In genomic region chr9:90659626-90660364, GRCh38 we compare ENCODE assay signal across 15 cellular contexts. TPM values are rescaled to one million over a fixed set of nuclear protein-coding genes. Genes with fewer than 3 reads are reported as not detected.
DNase-seq lines count a peak whose midpoint lies in the region; ATAC-seq and TF ChIP-seq lines count a peak whose summit lies in the region.
"Had no signal": no experiment of that assay in that cellular context is flagged by ENCODE, and none has a peak within 500 bp of the region (broad histone marks: within the 10 kb centered on the region; RNA-seq: fewer than 3 reads in every experiment).

No MANE protein-coding gene starts in this region.

- H3F3A ChIP-seq in SK-N-SH (replicated peaks; ENCODE audit: insufficient read depth): no peaks in the 10 kb centered on the region

- intact Hi-C loops in CD8-positive, alpha-beta T cell (cut with DNase I, micrococcal nuclease): no loop called here

- CTCF ChIA-PET in HEK293 (lab: Yijun Ruan, JAX): interaction anchor here (0.7 to 1.4 kb wide), 3 partner anchors 10 to 536 kb away, joined by 3 to 5 read pairs (median 3); no protein-coding TSS in a partner anchor
- CTCF ChIA-PET in SK-N-SH (lab: Yijun Ruan, JAX): interaction anchor here (0.8 to 1.0 kb wide), 2 partner anchors 17 to 517 kb away, joined by 3 read pairs; partner anchors contain the start of gene DIRAS2
- CTCF ChIA-PET in CD8-positive, alpha-beta T cell (lab: Charles Lee): no interaction called here

- no peak overlapping the region for H2AFZ ChIP-seq in SK-N-SH (ENCODE audit: low read depth)

- TF ChIP-seq RAD21 in SK-N-SH (IDR thresholded peaks at IDR 0.05; ENCODE audit: low read length): no peak

- TF ChIP-seq EP300 in SK-N-SH (IDR thresholded peaks at IDR 0.05; ENCODE audit: borderline replicate concordance in 1 of 2, low read depth in 1 of 2, low read length in 1 of 2): no peak

- no peak overlapping the region for H3K4me3 ChIP-seq in HEK293 (ENCODE audit: low read depth, low read length)
- no peak overlapping the region for H3K4me3 ChIP-seq in SK-N-SH (ENCODE audit: low read depth in 2 of 2, low read length in 1 of 2)
- no peak overlapping the region for H3K4me3 ChIP-seq in fibroblast of the aortic adventitia (ENCODE audit: low read depth, low read length)
- H3K4me3 ChIP-seq in CD8-positive, alpha-beta T cell (ENCODE audit: low read depth, low read length): no peak overlapping the region
- H3K4me3 ChIP-seq: gastrocnemius medialis had no signal

- ATAC-seq in GM18867 (IDR thresholded peaks at IDR 0.05; ENCODE audit: unreplicated experiment): no peak
- no peak for ATAC-seq in GM19463 (IDR thresholded peaks at IDR 0.05; ENCODE audit: unreplicated experiment)
- no peak for ATAC-seq in CD8-positive, alpha-beta T cell
- ATAC-seq: activated naive CD4-positive, alpha-beta T cell treated with anti-CD3 and anti-CD28 coated beads, Interleukin-2, amount 50 U/mL, for 72 hours; gastrocnemius medialis had no signal

- H3K36me3 ChIP-seq in HEK293 (ENCODE audit: control insufficient read depth in 2 of 2, insufficient read depth in 1 of 2, low read length in 2 of 2) (no peaks in the 10 kb centered on the region), SK-N-SH (replicated peaks in 1 of 2; ENCODE audit: control insufficient read depth in 1 of 2, insufficient read depth in 2 of 2, low read length in 1 of 2) (no peaks in the 10 kb centered on the region)
- H3K36me3 ChIP-seq in CD8-positive, alpha-beta T cell (ENCODE audit: insufficient read depth, low read length): no peaks in the 10 kb centered on the region
- H3K36me3 ChIP-seq: gastrocnemius medialis had no signal

- no peaks in the 10 kb centered on the region for H3K4me1 Mint-ChIP-seq in CD8-positive, alpha-beta T cell (ENCODE audit: low read depth)

- no peaks in the 10 kb centered on the region for H3K36me3 Mint-ChIP-seq in CD8-positive, alpha-beta T cell
- H3K36me3 Mint-ChIP-seq: activated naive CD4-positive, alpha-beta T cell treated with anti-CD3 and anti-CD28 coated beads, Interleukin-2, amount 50 U/mL, for 72 hours had no signal

- H3K27me3 ChIP-seq in SK-N-SH (ENCODE audit: insufficient read depth): no peaks in the 10 kb centered on the region
- H3K27me3 ChIP-seq in CD8-positive, alpha-beta T cell (ENCODE audit: insufficient read depth, low read length): no peaks in the 10 kb centered on the region

- no peaks in the 10 kb centered on the region for H3K79me2 ChIP-seq in SK-N-SH (ENCODE audit: insufficient read depth)

- H3K9me3 Mint-ChIP-seq in CD8-positive, alpha-beta T cell: peaks cover 2% of the 10 kb centered on the region

- TF ChIP-seq CTCF in HEK293 (tag by site-specific recombination; IDR thresholded peaks at IDR 0.05) (no peak), SK-N-SH (IDR thresholded peaks at IDR 0.05) (no peak), fibroblast of the aortic adventitia (IDR thresholded peaks at IDR 0.05; ENCODE audit: insufficient read depth, low read length) (no peak)
- TF ChIP-seq CTCF in CD8-positive, alpha-beta T cell (IDR thresholded peaks at IDR 0.05): no peak

- H3K4me1 ChIP-seq in HEK293 (ENCODE audit: control insufficient read depth, insufficient read depth, low read length) (no peaks in the 10 kb centered on the region), SK-N-SH (ENCODE audit: control insufficient read depth in 1 of 2, insufficient read depth in 2 of 2, low read depth in 1 of 2, low read length in 1 of 2) (no peaks in the 10 kb centered on the region)
- H3K4me1 ChIP-seq in CD8-positive, alpha-beta T cell (ENCODE audit: insufficient read depth, low read length): no peaks in the 10 kb centered on the region
- H3K4me1 ChIP-seq: gastrocnemius medialis had no signal

- POLR2A ChIA-PET in HEK293 (lab: Yijun Ruan, JAX): no interaction called here
- POLR2A ChIA-PET in SK-N-SH (lab: Yijun Ruan, JAX): no interaction called here
- POLR2A ChIA-PET in CD8-positive, alpha-beta T cell (lab: Charles Lee): no interaction called here

- no peak overlapping the region for H3K4me2 ChIP-seq in SK-N-SH

- no peak overlapping the region for H3K4me3 Mint-ChIP-seq in CD8-positive, alpha-beta T cell

- H3K9me2 ChIP-seq in SK-N-SH: no peaks in the 10 kb centered on the region

- H4K20me1 ChIP-seq in SK-N-SH (ENCODE audit: insufficient read depth): no peaks in the 10 kb centered on the region

- WGBS in SK-N-SH (ENCODE audit: low lambda C conversion rate): 15% methylated on average over 3 of the region's 3 CpGs

- DNase-seq in A172 (ENCODE audit: low spot score) (peak; percentile 76), SK-N-SH (no peak), fibroblast of the aortic adventitia (ENCODE audit: low read depth) (peak; percentile 13), NCI-H1105 (lab: John Stamatoyannopoulos, UW) (no peak)
- DNase-seq in CD8-positive, alpha-beta T cell: no peak
- DNase-seq: gastrocnemius medialis, Karpas-422, NCI-H2081 treated with DMSO at 0.1 percent for 48 hours, NCI-H774 had no signal

- no peak overlapping the region for H3K9ac ChIP-seq in SK-N-SH

- H3K9me3 ChIP-seq in HEK293 (ENCODE audit: control insufficient read depth, insufficient read depth, low read depth, low read length) (no peaks in the 10 kb centered on the region), SK-N-SH (no peaks in the 10 kb centered on the region)
- H3K9me3 ChIP-seq in CD8-positive, alpha-beta T cell (ENCODE audit: low read length): no peaks in the 10 kb centered on the region
- H3K9me3 ChIP-seq: gastrocnemius medialis had no signal

- peaks cover 12% of the 10 kb centered on the region for H3K27me3 Mint-ChIP-seq in CD8-positive, alpha-beta T cell (ENCODE audit: low read depth)

- no peak overlapping the region for H3K27ac Mint-ChIP-seq in CD8-positive, alpha-beta T cell
- H3K27ac Mint-ChIP-seq: activated naive CD4-positive, alpha-beta T cell treated with anti-CD3 and anti-CD28 coated beads, Interleukin-2, amount 50 U/mL, for 72 hours had no signal

- H3K27ac ChIP-seq in HEK293 (ENCODE audit: extremely low read depth, low read depth, low read length) (no peak overlapping the region), SK-N-SH (ENCODE audit: low read depth in 2 of 2, low read length in 1 of 2) (peak overlapping the region in 1 of 2 experiments; percentile 40; a peak in 1 of 4 replicates)
- H3K27ac ChIP-seq in CD8-positive, alpha-beta T cell (ENCODE audit: low read depth, low read length): no peak overlapping the region
- H3K27ac ChIP-seq: gastrocnemius medialis had no signal

TF ChIP-seq in HEK293, 187 proteins besides CTCF, POLR2A, EP300 and RAD21:
- TF ChIP-seq ZNF423 (tag by site-specific recombination; IDR thresholded peaks at IDR 0.05) (no peak), HOXD13 (CRISPR knock-in tag; IDR thresholded peaks at IDR 0.05; ENCODE audit: borderline replicate concordance) (no peak), ZNF211 (tag by site-specific recombination; IDR thresholded peaks at IDR 0.05; ENCODE audit: low read depth) (no peak), HIC1 (tag by site-specific recombination; IDR thresholded peaks at IDR 0.05) (0 out of 2 replicates have a peak, but pooled peaks have one; percentile 47)

TF ChIP-seq in SK-N-SH, 30 proteins besides CTCF, POLR2A, EP300 and RAD21:
- TF ChIP-seq FOXM1 (IDR thresholded peaks at IDR 0.05; ENCODE audit: low read depth) (no peak), POLR2AphosphoS5 (IDR thresholded peaks at IDR 0.05; ENCODE audit: low read depth, low read length) (no peak), YY1 (IDR thresholded peaks at IDR 0.05; ENCODE audit: low read depth) (no peak), SIN3A (IDR thresholded peaks at IDR 0.05; ENCODE audit: borderline replicate concordance, low read depth, low read length) (no peak), RFX5 (IDR thresholded peaks at IDR 0.05; ENCODE audit: low read length) (no peak), TCF12 (IDR thresholded peaks at IDR 0.05) (peak; percentile 40; the same call in 1 of the 2 replicates), ZBTB33 (IDR thresholded peaks at IDR 0.05; ENCODE audit: borderline replicate concordance, low read depth) (no peak), FOSL2 (IDR thresholded peaks at IDR 0.05; ENCODE audit: borderline replicate concordance, low read depth) (peak; percentile 60), JUND (IDR thresholded peaks at IDR 0.05) (peak; percentile 50), FOXJ3 (CRISPR knock-in tag; IDR thresholded peaks at IDR 0.05) (no peak), TAF1 (IDR thresholded peaks at IDR 0.05; ENCODE audit: borderline replicate concordance, low read depth, low read length) (no peak)
- TF ChIP-seq, protein P1, sequence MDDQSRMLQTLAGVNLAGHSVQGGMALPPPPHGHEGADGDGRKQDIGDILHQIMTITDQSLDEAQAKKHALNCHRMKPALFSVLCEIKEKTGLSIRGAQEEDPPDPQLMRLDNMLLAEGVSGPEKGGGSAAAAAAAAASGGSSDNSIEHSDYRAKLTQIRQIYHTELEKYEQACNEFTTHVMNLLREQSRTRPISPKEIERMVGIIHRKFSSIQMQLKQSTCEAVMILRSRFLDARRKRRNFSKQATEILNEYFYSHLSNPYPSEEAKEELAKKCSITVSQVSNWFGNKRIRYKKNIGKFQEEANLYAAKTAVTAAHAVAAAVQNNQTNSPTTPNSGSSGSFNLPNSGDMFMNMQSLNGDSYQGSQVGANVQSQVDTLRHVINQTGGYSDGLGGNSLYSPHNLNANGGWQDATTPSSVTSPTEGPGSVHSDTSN (IDR thresholded peaks at IDR 0.05): no peak

RNA-seq across cellular contexts. Expression of gene DIRAS2, which starts 17.2 kb away (rescaled TPM):
- not detected in 2 replicates for total RNA-seq in A172 (2014; rRNA removed; shearing (Covaris generic))
- polyA plus RNA-seq in SK-N-SH (2012; rRNA removed): not detected in 2 replicates
- not detected in 2 replicates for polyA plus RNA-seq in SK-N-SH (2012; cell fraction: cytosol; rRNA removed)
- polyA plus RNA-seq in SK-N-SH (2012; cell fraction: nucleus; rRNA removed): not detected in 2 replicates
- 1.6 TPM in 1 of 2 replicates, not detected in the other for total RNA-seq in fibroblast of the aortic adventitia (ENCODE audit: low replicate concordance)
- not detected for total RNA-seq in CD8-positive, alpha-beta T cell
- total RNA-seq: activated naive CD4-positive, alpha-beta T cell treated with anti-CD3 and anti-CD28 coated beads, Interleukin-2, amount 50 U/mL, for 72 hours; gastrocnemius medialis; SK-MEL-5 had no signal
- polyA plus RNA-seq: AG04450 had no signal

Comparison
In these comparisons a context has a peak if more than half of its experiments do, and no peak if none do; other contexts are left out.
1. DNase-seq: peak in A172 (single experiment) and fibroblast of the aortic adventitia (single experiment); none in SK-N-SH (single experiment), NCI-H1105 (single experiment) and CD8-positive, alpha-beta T cell (0 of 7).